Comparison of ENCODE assay signal across 27 cellular contexts in the genomic region with DNA sequence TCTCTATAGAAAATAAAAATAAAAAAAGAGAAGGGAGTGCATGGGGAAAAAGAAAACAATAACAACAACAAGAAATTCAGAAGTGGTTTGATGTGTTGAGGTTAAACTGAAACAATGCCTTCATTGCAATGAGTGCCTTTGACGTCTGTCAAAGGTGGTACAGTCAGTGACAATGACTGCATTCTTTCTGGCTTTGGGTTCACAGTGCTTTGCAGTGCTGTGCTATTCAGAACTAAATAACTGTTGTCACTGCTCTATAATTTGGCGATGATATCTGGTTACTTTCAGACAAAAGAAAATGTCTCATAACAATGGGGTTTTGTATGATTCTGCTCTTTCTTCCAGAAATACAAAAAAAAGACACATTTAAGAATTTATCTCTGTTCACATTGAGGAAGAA.
"Had no signal": no experiment of that assay in that cellular context is flagged by ENCODE, and none has a peak within 500 bp of the region (broad histone marks: within the 10 kb centered on the region; RNA-seq: fewer than 3 reads in every experiment).

No MANE protein-coding gene starts in this region.

- DNase-seq: activated CD4-positive, alpha-beta T cell treated with anti-CD3 and anti-CD28 coated beads for 4 hours; activated CD4-positive, alpha-beta T cell treated with anti-CD3 and anti-CD28 coated beads, Interleukin-2, amount 50 U/mL, for 4 hours; activated CD8-positive, alpha-beta memory T cell treated with anti-CD3 and anti-CD28 coated beads for 24 hours; activated effector memory CD4-positive, alpha-beta T cell treated with anti-CD3 and anti-CD28 coated beads, Interleukin-2, amount 50 U/mL, for 16 hours; activated naive CD4-positive, alpha-beta T cell treated with anti-CD3 and anti-CD28 coated beads for 36 hours; activated naive CD8-positive, alpha-beta T cell treated with anti-CD3 and anti-CD28 coated beads, Interleukin-2, amount 10 ng/mL, durations not matched to agents 7 days and 5 days; central memory CD4-positive, alpha-beta T cell; effector CD4-positive, alpha-beta T cell; foreskin keratinocyte; glutamatergic neuron; islet precursor cell; left cardiac atrium; left ventricle myocardium superior; naive thymus-derived CD4-positive, alpha-beta T cell; ovary; stimulated activated CD4-positive, alpha-beta T cell treated with anti-CD3 and anti-CD28 coated beads, Interleukin-1b, Interleukin-23, amount 100 ng/mL, for 48 hours; stimulated activated CD4-positive, alpha-beta T cell treated with anti-CD3 and anti-CD28 coated beads, Interleukin-4, amount 100 ng/mL, for 4 hours; stimulated activated CD8-positive, alpha-beta memory T cell treated with anti-CD3 and anti-CD28 coated beads, Interleukin-4, amount 100 ng/mL, for 48 hours; stimulated activated naive CD8-positive, alpha-beta T cell treated with anti-CD3 and anti-CD28 coated beads, Interleukin-15, amount 100 ng/mL, for 72 hours; SW 1271; T-helper 9 cell; trophoblast cell had no signal

- H3K9me3 ChIP-seq: esophagus muscularis mucosa, ovary, prostate gland, suprapubic skin had no signal

- H3K4me1 ChIP-seq: esophagus muscularis mucosa, foreskin keratinocyte, prostate gland, suprapubic skin had no signal

- H3K27me3 ChIP-seq: esophagus muscularis mucosa, foreskin keratinocyte, ovary, suprapubic skin had no signal

- H3K36me3 ChIP-seq: esophagus muscularis mucosa, ovary, prostate gland, suprapubic skin had no signal

- H3K27ac ChIP-seq: esophagus muscularis mucosa, foreskin keratinocyte, ovary, prostate gland, suprapubic skin, VCaP had no signal

- H3K4me3 ChIP-seq: esophagus muscularis mucosa, ovary, prostate gland, smooth muscle cell, suprapubic skin had no signal
